ENCODE assay signal across 27 cellular contexts in the genomic region with DNA sequence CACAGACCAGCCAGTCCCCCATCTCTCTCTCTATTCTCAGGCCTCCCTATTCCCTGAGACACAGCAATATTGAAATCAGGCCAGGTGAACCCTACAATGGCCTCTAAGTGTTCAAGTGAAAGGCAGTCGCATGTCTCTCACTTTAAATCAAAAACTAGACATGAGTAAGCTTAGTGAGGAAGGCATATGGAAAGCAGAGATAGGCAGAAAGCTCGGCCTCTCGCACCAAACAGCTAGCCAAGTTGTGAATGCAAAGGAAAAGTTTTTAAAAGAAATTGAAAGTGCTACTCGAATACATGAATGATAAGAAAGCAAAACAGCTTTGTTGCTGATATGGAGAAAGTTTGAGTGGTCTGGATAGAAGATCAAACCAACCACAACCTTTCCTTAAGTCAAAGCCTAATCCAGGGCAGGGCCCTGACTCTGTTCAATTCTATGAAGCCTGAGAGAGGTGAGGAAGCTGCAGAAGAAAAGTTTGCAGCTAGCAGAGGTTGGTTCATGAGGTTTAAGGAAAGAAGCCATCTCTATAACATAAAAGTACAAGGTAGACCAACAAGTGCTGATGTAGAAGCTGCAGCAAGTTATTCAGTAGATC. TPM values are rescaled to one million over a fixed set of nuclear protein-coding genes. Genes with fewer than 3 reads are reported as not detected.
A peak's percentile ranks its signal among the peaks of the same experiment; 100 is the strongest.
DNase-seq lines count a peak whose midpoint lies in the region; ATAC-seq lines count a peak whose summit lies in the region.
"Had no signal": no experiment of that assay in that cellular context is flagged by ENCODE, and none has a peak within 500 bp of the region (broad histone marks: within the 10 kb centered on the region; RNA-seq: fewer than 3 reads in every experiment).

No MANE protein-coding gene starts in this region.

- no peak overlapping the region for H3K4me3 Mint-ChIP-seq in activated CD4-positive, alpha-beta T cell treated with anti-CD3 and anti-CD28 coated beads for 36 hours
- H3K4me3 Mint-ChIP-seq in activated naive CD8-positive, alpha-beta T cell treated with anti-CD3 and anti-CD28 coated beads, Interleukin-2, amount 10 ng/mL, durations not matched to agents 7 days and 5 days = peak overlapping the region; percentile 59

- peak; percentile 53 for DNase-seq in activated CD4-positive, alpha-beta T cell treated with anti-CD3 and anti-CD28 coated beads for 36 hours
- DNase-seq in activated CD4-positive, alpha-beta T cell treated with anti-CD3 and anti-CD28 coated beads, Interleukin-2, amount 50 U/mL, for 1 hour = no peak
- DNase-seq in stimulated activated CD4-positive, alpha-beta T cell treated with anti-CD3 and anti-CD28 coated beads, Interleukin-4, amount 100 ng/mL, for 1 hour = peak; percentile 24
- no peak for DNase-seq in stimulated activated CD4-positive, alpha-beta T cell treated with anti-CD3 and anti-CD28 coated beads, Interleukin-12 subunit alpha, Interleukin-12 subunit beta, amount 100 ng/mL, for 4 hours
- no peak for DNase-seq in activated naive CD8-positive, alpha-beta T cell treated with anti-CD3 and anti-CD28 coated beads, Interleukin-2, amount 10 ng/mL, durations not matched to agents 7 days and 5 days
- DNase-seq in GF-D8 (lab: John Stamatoyannopoulos, UW) = no peak
- no peak for DNase-seq in NCI-H524 (lab: John Stamatoyannopoulos, UW)
- DNase-seq: amygdala; BE2C; foreskin melanocyte; GOT3; KG1; kidney; NCI-H1092; NCI-H2081; NK-92 treated with Interleukin-12 subunit alpha and Interleukin-12 subunit beta, amount 100 ng/mL, for 24 hours; right cardiac atrium; RPMI8226; stimulated activated naive CD4-positive, alpha-beta T cell treated with Interleukin-2 at 50 U/mL for 16 hours; upper lobe of left lung; WERI-Rb-1 had no signal

- intact Hi-C loops in activated CD4-positive, alpha-beta T cell treated with anti-CD3 and anti-CD28 coated beads for 36 hours (cut with DNase I, micrococcal nuclease) = no loop called here

- H3K4me1 Mint-ChIP-seq in activated CD4-positive, alpha-beta T cell treated with anti-CD3 and anti-CD28 coated beads for 36 hours = peaks cover 52% of the 10 kb centered on the region
- H3K4me1 Mint-ChIP-seq in activated naive CD8-positive, alpha-beta T cell treated with anti-CD3 and anti-CD28 coated beads, Interleukin-2, amount 10 ng/mL, durations not matched to agents 7 days and 5 days = peaks cover 36% of the 10 kb centered on the region

- H3K36me3 Mint-ChIP-seq in activated CD4-positive, alpha-beta T cell treated with anti-CD3 and anti-CD28 coated beads for 36 hours (ENCODE audit: low read depth) = no peaks in the 10 kb centered on the region
- H3K36me3 Mint-ChIP-seq in activated naive CD8-positive, alpha-beta T cell treated with anti-CD3 and anti-CD28 coated beads, Interleukin-2, amount 10 ng/mL, durations not matched to agents 7 days and 5 days = peaks cover 2% of the 10 kb centered on the region

- POLR2A ChIA-PET in activated CD4-positive, alpha-beta T cell treated with anti-CD3 and anti-CD28 coated beads for 36 hours (lab: Charles Lee) = interaction anchor here (0.5 to 1.2 kb wide), 3 partner anchors 67 to 155 kb away, joined by 3 to 7 read pairs (median 4); no protein-coding TSS in a partner anchor
- POLR2A ChIA-PET in activated naive CD8-positive, alpha-beta T cell treated with anti-CD3 and anti-CD28 coated beads, Interleukin-2, amount 10 ng/mL, durations not matched to agents 7 days and 5 days (lab: Charles Lee) = interaction anchor here (0.5 to 2.1 kb wide), 8 partner anchors 17 to 85 kb away, joined by 4 to 13 read pairs (median 6); partner anchors contain the start of genes CD3E and MPZL2

- no peaks in the 10 kb centered on the region for H3K27me3 Mint-ChIP-seq in activated CD4-positive, alpha-beta T cell treated with anti-CD3 and anti-CD28 coated beads for 36 hours
- no peaks in the 10 kb centered on the region for H3K27me3 Mint-ChIP-seq in activated naive CD8-positive, alpha-beta T cell treated with anti-CD3 and anti-CD28 coated beads, Interleukin-2, amount 10 ng/mL, durations not matched to agents 7 days and 5 days

- peak; percentile 78 for ATAC-seq in activated CD4-positive, alpha-beta T cell treated with anti-CD3 and anti-CD28 coated beads for 36 hours
- ATAC-seq in activated naive CD8-positive, alpha-beta T cell treated with anti-CD3 and anti-CD28 coated beads, Interleukin-2, amount 10 ng/mL, durations not matched to agents 7 days and 5 days (ENCODE audit: low read depth) = peak; percentile 57
- ATAC-seq in GM18870 (IDR thresholded peaks at IDR 0.05; ENCODE audit: unreplicated experiment) = no peak
- ATAC-seq: right cardiac atrium had no signal

- H3K9me3 Mint-ChIP-seq in activated CD4-positive, alpha-beta T cell treated with anti-CD3 and anti-CD28 coated beads for 36 hours (ENCODE audit: low read depth) = peaks cover 3% of the 10 kb centered on the region
- no peaks in the 10 kb centered on the region for H3K9me3 Mint-ChIP-seq in activated naive CD8-positive, alpha-beta T cell treated with anti-CD3 and anti-CD28 coated beads, Interleukin-2, amount 10 ng/mL, durations not matched to agents 7 days and 5 days

- H3K27ac Mint-ChIP-seq in activated CD4-positive, alpha-beta T cell treated with anti-CD3 and anti-CD28 coated beads for 36 hours = peak overlapping the region; percentile 69
- peak overlapping the region; percentile 81 for H3K27ac Mint-ChIP-seq in activated naive CD8-positive, alpha-beta T cell treated with anti-CD3 and anti-CD28 coated beads, Interleukin-2, amount 10 ng/mL, durations not matched to agents 7 days and 5 days

- CTCF ChIA-PET in activated CD4-positive, alpha-beta T cell treated with anti-CD3 and anti-CD28 coated beads for 36 hours (lab: Charles Lee) = interaction anchor here (0.5 to 5.0 kb wide), 17 partner anchors 11 to 145 kb away, joined by 3 to 24 read pairs (median 4); partner anchors contain the start of genes CD3E and MPZL3

RNA-seq across cellular contexts. Expression of gene MPZL2, which starts 19.8 kb away (rescaled TPM):
- total RNA-seq in activated CD4-positive, alpha-beta T cell treated with anti-CD3 and anti-CD28 coated beads for 36 hours = 10 to 100 TPM; 26.7 to 30.1 TPM
- total RNA-seq in activated naive CD8-positive, alpha-beta T cell treated with anti-CD3 and anti-CD28 coated beads, Interleukin-2, amount 10 ng/mL, durations not matched to agents 7 days and 5 days = 1 to 10 TPM; 8.2 to 9.2 TPM
- total RNA-seq: A172, cardiac muscle cell, G401 had no signal

RNA-seq across cellular contexts. Expression of gene CD3E, which starts 20.7 kb away (rescaled TPM):
- total RNA-seq in activated CD4-positive, alpha-beta T cell treated with anti-CD3 and anti-CD28 coated beads for 36 hours = 100 to 1,000 TPM; 400 to 530 TPM
- 100 to 1,000 TPM; 607 to 630 TPM for total RNA-seq in activated naive CD8-positive, alpha-beta T cell treated with anti-CD3 and anti-CD28 coated beads, Interleukin-2, amount 10 ng/mL, durations not matched to agents 7 days and 5 days
- total RNA-seq: A172, cardiac muscle cell, G401, lung microvascular endothelial cell, NCI-H460 had no signal

RNA-seq across cellular contexts. Expression of gene MPZL3, which starts 31.7 kb away (rescaled TPM):
- total RNA-seq in activated CD4-positive, alpha-beta T cell treated with anti-CD3 and anti-CD28 coated beads for 36 hours = 10 to 100 TPM; 45.9 to 53.2 TPM
- 10 to 100 TPM; 24.5 to 29.8 TPM for total RNA-seq in activated naive CD8-positive, alpha-beta T cell treated with anti-CD3 and anti-CD28 coated beads, Interleukin-2, amount 10 ng/mL, durations not matched to agents 7 days and 5 days
- total RNA-seq: G401 had no signal

RNA-seq across cellular contexts. Expression of gene CD3D, which starts 58.7 kb away (rescaled TPM):
- 100 to 1,000 TPM; 305 to 331 TPM for total RNA-seq in activated CD4-positive, alpha-beta T cell treated with anti-CD3 and anti-CD28 coated beads for 36 hours
- 100 to 1,000 TPM; 424 to 433 TPM for total RNA-seq in activated naive CD8-positive, alpha-beta T cell treated with anti-CD3 and anti-CD28 coated beads, Interleukin-2, amount 10 ng/mL, durations not matched to agents 7 days and 5 days
- total RNA-seq: A172, cardiac muscle cell, G401, lung microvascular endothelial cell, NCI-H460 had no signal

RNA-seq across cellular contexts. Expression of gene JAML, which starts 59.0 kb away (rescaled TPM):
- 100 to 1,000 TPM; 168 to 193 TPM for total RNA-seq in activated CD4-positive, alpha-beta T cell treated with anti-CD3 and anti-CD28 coated beads for 36 hours
- total RNA-seq in activated naive CD8-positive, alpha-beta T cell treated with anti-CD3 and anti-CD28 coated beads, Interleukin-2, amount 10 ng/mL, durations not matched to agents 7 days and 5 days = 100 to 1,000 TPM; 181 to 189 TPM
- total RNA-seq: A172, cardiac muscle cell, G401, lung microvascular endothelial cell, NCI-H460 had no signal

Comparison
In these comparisons a context has a peak if more than half of its experiments do, and no peak if none do; other contexts are left out.
1. DNase-seq: peak in activated CD4-positive, alpha-beta T cell treated with anti-CD3 and anti-CD28 coated beads for 36 hours (single experiment) and stimulated activated CD4-positive, alpha-beta T cell treated with anti-CD3 and anti-CD28 coated beads, Interleukin-4, amount 100 ng/mL, for 1 hour (single experiment); none in activated CD4-positive, alpha-beta T cell treated with anti-CD3 and anti-CD28 coated beads, Interleukin-2, amount 50 U/mL, for 1 hour (single experiment), stimulated activated CD4-positive, alpha-beta T cell treated with anti-CD3 and anti-CD28 coated beads, Interleukin-12 subunit alpha, Interleukin-12 subunit beta, amount 100 ng/mL, for 4 hours (single experiment), activated naive CD8-positive, alpha-beta T cell treated with anti-CD3 and anti-CD28 coated beads, Interleukin-2, amount 10 ng/mL, durations not matched to agents 7 days and 5 days (single experiment), GF-D8 (single experiment) and NCI-H524 (0 of 2).